In genomic region chr11:819943-820649, GRCh38 we compare ENCODE assay signal across 8 cellular contexts. TPM values are rescaled to one million over a fixed set of nuclear protein-coding genes. Genes with fewer than 3 reads are reported as not detected.
DNase-seq lines count a peak whose midpoint lies in the region; ATAC-seq and TF ChIP-seq lines count a peak whose summit lies in the region.

No MANE protein-coding gene starts in this region.

- no peaks in the 10 kb centered on the region for H3K27me3 ChIP-seq in fibroblast of lung (ENCODE audit: control insufficient read depth, insufficient read depth, low read length)

- in situ Hi-C loops in Caki2 (cut with HindIII; ENCODE audit: low pct_unique_long_range_greater_than_20kb, low sequenced_read_pairs): no loop called here

- H3K36me3 ChIP-seq in fibroblast of lung (ENCODE audit: control insufficient read depth, insufficient read depth, low read length): peaks cover 15% of the 10 kb centered on the region

- H3K9me3 ChIP-seq in fibroblast of lung (ENCODE audit: control insufficient read depth, insufficient read depth, low read depth, low read length): no peaks in the 10 kb centered on the region

- H3K4me2 ChIP-seq in fibroblast of lung (ENCODE audit: extremely low read depth, insufficient read depth, low read length): peak overlapping the region; percentile 83

- H3K27ac Mint-ChIP-seq in activated T-helper 1 cell treated with anti-CD3 and anti-CD28 coated beads, Interleukin-12 subunit alpha, Interleukin-12 subunit beta, Interleukin-2, Interleukin-4 antibody, amounts not matched to agents 30 ng/mL and 10 ng/mL and 1 ng/mL, durations not matched to agents 14 hours and 24 hours and 36 hours: peak overlapping the region; percentile 81
- H3K27ac Mint-ChIP-seq in nephron: peak overlapping the region in 2 of 3 experiments; percentile 55 to 75

- no peak overlapping the region for H2AFZ ChIP-seq in fibroblast of lung (ENCODE audit: low read length)

- H3K79me2 ChIP-seq in fibroblast of lung (ENCODE audit: control insufficient read depth, insufficient read depth, low read length): peaks cover 16% of the 10 kb centered on the region

- no peaks in the 10 kb centered on the region for H3K4me1 Mint-ChIP-seq in activated T-helper 1 cell treated with anti-CD3 and anti-CD28 coated beads, Interleukin-12 subunit alpha, Interleukin-12 subunit beta, Interleukin-2, Interleukin-4 antibody, amounts not matched to agents 30 ng/mL and 10 ng/mL and 1 ng/mL, durations not matched to agents 14 hours and 24 hours and 36 hours (ENCODE audit: low read depth)
- peaks cover 8% of the 10 kb centered on the region for H3K4me1 Mint-ChIP-seq in nephron

- H3K4me3 ChIP-seq in fibroblast of lung (replicated peaks in 1 of 4; ENCODE audit: control extremely low read depth in 1 of 4, insufficient read depth in 1 of 4, low read depth in 3 of 4, low read length in 4 of 4): peak overlapping the region; percentile 58 to 81 (median 75)

- no peaks in the 10 kb centered on the region for H3K9me3 Mint-ChIP-seq in activated T-helper 1 cell treated with anti-CD3 and anti-CD28 coated beads, Interleukin-12 subunit alpha, Interleukin-12 subunit beta, Interleukin-2, Interleukin-4 antibody, amounts not matched to agents 30 ng/mL and 10 ng/mL and 1 ng/mL, durations not matched to agents 14 hours and 24 hours and 36 hours
- H3K9me3 Mint-ChIP-seq in nephron: no peaks in the 10 kb centered on the region

- intact Hi-C loops in activated T-helper 1 cell treated with anti-CD3 and anti-CD28 coated beads, Interleukin-12 subunit alpha, Interleukin-12 subunit beta, Interleukin-2, Interleukin-4 antibody, amounts not matched to agents 30 ng/mL and 10 ng/mL and 1 ng/mL, durations not matched to agents 14 hours and 24 hours and 36 hours (cut with micrococcal nuclease): loop anchor here (1.0 kb wide), 5 partner anchors 7 to 24 kb away; partner anchors contain the start of genes CD151, CRACR2B, POLR2L and RPLP2

- no peaks in the 10 kb centered on the region for H3K27me3 Mint-ChIP-seq in activated T-helper 1 cell treated with anti-CD3 and anti-CD28 coated beads, Interleukin-12 subunit alpha, Interleukin-12 subunit beta, Interleukin-2, Interleukin-4 antibody, amounts not matched to agents 30 ng/mL and 10 ng/mL and 1 ng/mL, durations not matched to agents 14 hours and 24 hours and 36 hours (ENCODE audit: insufficient read depth)
- H3K27me3 Mint-ChIP-seq in nephron (ENCODE audit: low read depth): peaks cover 10% of the 10 kb centered on the region

- no peak for TF ChIP-seq CTCF in fibroblast of lung (conservative IDR thresholded peaks at IDR 0.05 in 1 of 2, IDR thresholded peaks at IDR 0.05 in 1 of 2; ENCODE audit: low read depth in 1 of 2, low read length in 2 of 2)
- no peak for TF ChIP-seq CTCF in nephron (IDR thresholded peaks at IDR 0.05; ENCODE audit: unreplicated experiment in 3 of 3)

- DNase-seq in Caki2 (ENCODE audit: low read depth) (peak; percentile 84), HuH-7 (ENCODE audit: low spot score) (peak; percentile 81), RKO (ENCODE audit: low spot score) (peak; percentile 85), fibroblast of lung (ENCODE audit: low read depth in 2 of 2) (peak; percentile 57 to 70)
- DNase-seq in activated T-helper 1 cell treated with anti-CD3 and anti-CD28 coated beads, Interleukin-12 subunit alpha, Interleukin-12 subunit beta, Interleukin-2, Interleukin-4 antibody, amounts not matched to agents 30 ng/mL and 10 ng/mL and 1 ng/mL, durations not matched to agents 14 hours and 24 hours and 36 hours (ENCODE audit: low spot score): peak; percentile 92
- peak; percentile 93 for DNase-seq in stimulated activated naive CD4-positive, alpha-beta T cell treated with Interleukin-2 at 50 U/mL for 16 hours (lab: John Stamatoyannopoulos, UW)

- peaks cover 2% of the 10 kb centered on the region for H3K36me3 Mint-ChIP-seq in activated T-helper 1 cell treated with anti-CD3 and anti-CD28 coated beads, Interleukin-12 subunit alpha, Interleukin-12 subunit beta, Interleukin-2, Interleukin-4 antibody, amounts not matched to agents 30 ng/mL and 10 ng/mL and 1 ng/mL, durations not matched to agents 14 hours and 24 hours and 36 hours (ENCODE audit: low read depth)
- peaks cover 4% of the 10 kb centered on the region for H3K36me3 Mint-ChIP-seq in nephron (ENCODE audit: low read depth)

- H4K20me1 ChIP-seq in fibroblast of lung (ENCODE audit: control insufficient read depth, extremely low read depth, insufficient read depth, low read length): no peaks in the 10 kb centered on the region

- peak overlapping the region; percentile 87 for H3K4me3 Mint-ChIP-seq in activated T-helper 1 cell treated with anti-CD3 and anti-CD28 coated beads, Interleukin-12 subunit alpha, Interleukin-12 subunit beta, Interleukin-2, Interleukin-4 antibody, amounts not matched to agents 30 ng/mL and 10 ng/mL and 1 ng/mL, durations not matched to agents 14 hours and 24 hours and 36 hours
- H3K4me3 Mint-ChIP-seq in nephron: peak overlapping the region; percentile 86 to 91 (median 90)

- peak overlapping the region; percentile 90 for H3K9ac ChIP-seq in fibroblast of lung (ENCODE audit: insufficient read depth, low read length)

- peak; percentile 71 for ATAC-seq in GM21447 (IDR thresholded peaks at IDR 0.05; ENCODE audit: unreplicated experiment)

- H3K4me1 ChIP-seq in fibroblast of lung (ENCODE audit: control insufficient read depth, extremely low read depth, insufficient read depth, low read length): peaks cover 20% of the 10 kb centered on the region

- peak overlapping the region; percentile 82 for H3K27ac ChIP-seq in fibroblast of lung (ENCODE audit: insufficient read depth, low read length)

RNA-seq across cellular contexts. Expression of gene PNPLA2, which starts 1.4 kb away (rescaled TPM):
- total RNA-seq in Caki2 (2014; rRNA removed; shearing (Covaris generic); ENCODE audit: low replicate concordance): 11.6 and 15.3 TPM in 2 replicates
- 63.3 and 64.0 TPM in 2 replicates for total RNA-seq in activated T-helper 1 cell treated with anti-CD3 and anti-CD28 coated beads, Interleukin-12 subunit alpha, Interleukin-12 subunit beta, Interleukin-2, Interleukin-4 antibody, amounts not matched to agents 30 ng/mL and 10 ng/mL and 1 ng/mL, durations not matched to agents 14 hours and 24 hours and 36 hours
- total RNA-seq in fibroblast of lung: 16.2 and 33.9 TPM in 2 replicates
- 16.2 and 17.0 TPM in 2 replicates for polyA plus RNA-seq in fibroblast of lung
- polyA plus RNA-seq in fibroblast of lung (2012): 65.5 and 80.5 TPM in 2 replicates
- polyA minus RNA-seq in fibroblast of lung (ENCODE audit: low replicate concordance): 108 and 136 TPM in 2 replicates

RNA-seq across cellular contexts. Expression of gene CRACR2B, which starts 7.6 kb away (rescaled TPM):
- 15.0 and 29.5 TPM in 2 replicates for total RNA-seq in Caki2 (2014; rRNA removed; shearing (Covaris generic); ENCODE audit: low replicate concordance)
- 1.1 and 1.3 TPM in 2 replicates for total RNA-seq in activated T-helper 1 cell treated with anti-CD3 and anti-CD28 coated beads, Interleukin-12 subunit alpha, Interleukin-12 subunit beta, Interleukin-2, Interleukin-4 antibody, amounts not matched to agents 30 ng/mL and 10 ng/mL and 1 ng/mL, durations not matched to agents 14 hours and 24 hours and 36 hours
- 0.66 and 1.0 TPM in 2 replicates for total RNA-seq in fibroblast of lung
- 0.11 and 0.82 TPM in 2 replicates for polyA plus RNA-seq in fibroblast of lung
- polyA plus RNA-seq in fibroblast of lung (2012): 0.98 and 2.6 TPM in 2 replicates
- polyA minus RNA-seq in fibroblast of lung (ENCODE audit: low replicate concordance): 2.1 TPM in 1 of 2 replicates, not detected in the other

RNA-seq across cellular contexts. Expression of gene RPLP2, which starts 10.3 kb away (rescaled TPM):
- total RNA-seq in Caki2 (2014; rRNA removed; shearing (Covaris generic); ENCODE audit: low replicate concordance): 302 and 318 TPM in 2 replicates
- 2,072 and 2,148 TPM in 2 replicates for total RNA-seq in activated T-helper 1 cell treated with anti-CD3 and anti-CD28 coated beads, Interleukin-12 subunit alpha, Interleukin-12 subunit beta, Interleukin-2, Interleukin-4 antibody, amounts not matched to agents 30 ng/mL and 10 ng/mL and 1 ng/mL, durations not matched to agents 14 hours and 24 hours and 36 hours
- total RNA-seq in fibroblast of lung: 282 and 294 TPM in 2 replicates
- 741 and 904 TPM in 2 replicates for polyA plus RNA-seq in fibroblast of lung
- polyA plus RNA-seq in fibroblast of lung (2012): 1,458 and 1,948 TPM in 2 replicates
- polyA minus RNA-seq in fibroblast of lung (ENCODE audit: low replicate concordance): 327 and 443 TPM in 2 replicates

RNA-seq across cellular contexts. Expression of gene CD151, which starts 12.7 kb away (rescaled TPM):
- total RNA-seq in Caki2 (2014; rRNA removed; shearing (Covaris generic); ENCODE audit: low replicate concordance): 873 and 905 TPM in 2 replicates
- 80.6 and 82.3 TPM in 2 replicates for total RNA-seq in activated T-helper 1 cell treated with anti-CD3 and anti-CD28 coated beads, Interleukin-12 subunit alpha, Interleukin-12 subunit beta, Interleukin-2, Interleukin-4 antibody, amounts not matched to agents 30 ng/mL and 10 ng/mL and 1 ng/mL, durations not matched to agents 14 hours and 24 hours and 36 hours
- 408 and 547 TPM in 2 replicates for total RNA-seq in fibroblast of lung
- 711 and 748 TPM in 2 replicates for polyA plus RNA-seq in fibroblast of lung
- polyA plus RNA-seq in fibroblast of lung (2012): 822 and 945 TPM in 2 replicates
- 953 and 983 TPM in 2 replicates for polyA minus RNA-seq in fibroblast of lung (ENCODE audit: low replicate concordance)

RNA-seq across cellular contexts. Expression of gene PIDD1, which starts 15.1 kb away (rescaled TPM):
- total RNA-seq in Caki2 (2014; rRNA removed; shearing (Covaris generic); ENCODE audit: low replicate concordance): 16.7 and 36.1 TPM in 2 replicates
- 25.2 and 27.9 TPM in 2 replicates for total RNA-seq in activated T-helper 1 cell treated with anti-CD3 and anti-CD28 coated beads, Interleukin-12 subunit alpha, Interleukin-12 subunit beta, Interleukin-2, Interleukin-4 antibody, amounts not matched to agents 30 ng/mL and 10 ng/mL and 1 ng/mL, durations not matched to agents 14 hours and 24 hours and 36 hours
- 7.4 and 14.2 TPM in 2 replicates for total RNA-seq in fibroblast of lung
- 2.2 and 3.8 TPM in 2 replicates for polyA plus RNA-seq in fibroblast of lung
- polyA plus RNA-seq in fibroblast of lung (2012): 4.6 and 11.9 TPM in 2 replicates
- polyA minus RNA-seq in fibroblast of lung (ENCODE audit: low replicate concordance): 5.1 and 12.4 TPM in 2 replicates

Comparison
In these comparisons a context has a peak if more than half of its experiments do, and no peak if none do; other contexts are left out.
1. Peak in every context shown above with its lines: DNase-seq, ATAC-seq, H3K4me3 ChIP-seq and H3K27ac ChIP-seq.